In genomic region chr9:73155968-73156592, GRCh38 we compare ENCODE assay signal across 15 cellular contexts. TPM values are rescaled to one million over a fixed set of nuclear protein-coding genes. Genes with fewer than 3 reads are reported as not detected.
DNase-seq lines count a peak whose midpoint lies in the region; ATAC-seq and TF ChIP-seq lines count a peak whose summit lies in the region.
"Had no signal": no experiment of that assay in that cellular context is flagged by ENCODE, and none has a peak within 500 bp of the region (broad histone marks: within the 10 kb centered on the region; RNA-seq: fewer than 3 reads in every experiment).

No MANE protein-coding gene starts in this region.

- H3K36me3 ChIP-seq in SK-N-MC (ENCODE audit: insufficient read depth, low read length): peaks cover 56% of the 10 kb centered on the region

- no peak overlapping the region for H3K9ac ChIP-seq in SK-N-MC (ENCODE audit: insufficient read length)

- H3K36me3 Mint-ChIP-seq in activated CD4-positive, alpha-beta T cell treated with anti-CD3 and anti-CD28 coated beads, Interleukin-2, amount 10 ng/mL, durations not matched to agents 24 days and 14 days (ENCODE audit: low read depth): peaks cover 35% of the 10 kb centered on the region

- no peaks in the 10 kb centered on the region for H3K9me3 ChIP-seq in SK-N-MC (ENCODE audit: low read depth, low read length)

- H3K9me3 Mint-ChIP-seq in activated CD4-positive, alpha-beta T cell treated with anti-CD3 and anti-CD28 coated beads, Interleukin-2, amount 10 ng/mL, durations not matched to agents 24 days and 14 days: peaks cover 3% of the 10 kb centered on the region
- H3K9me3 Mint-ChIP-seq in stimulated activated naive CD8-positive, alpha-beta T cell treated with anti-CD3 and anti-CD28 coated beads, Interleukin-15, amount 100 ng/mL, for 72 hours: no peaks in the 10 kb centered on the region

- peak overlapping the region; percentile 60 for H3K4me3 Mint-ChIP-seq in activated CD4-positive, alpha-beta T cell treated with anti-CD3 and anti-CD28 coated beads, Interleukin-2, amount 10 ng/mL, durations not matched to agents 24 days and 14 days
- peak overlapping the region; percentile 21 to 82 for H3K4me3 Mint-ChIP-seq in stimulated activated naive CD8-positive, alpha-beta T cell treated with anti-CD3 and anti-CD28 coated beads, Interleukin-15, amount 100 ng/mL, for 72 hours
- H3K4me3 Mint-ChIP-seq: neural crest cell had no signal

- H3K4me1 Mint-ChIP-seq in activated CD4-positive, alpha-beta T cell treated with anti-CD3 and anti-CD28 coated beads, Interleukin-2, amount 10 ng/mL, durations not matched to agents 24 days and 14 days: peaks cover 61% of the 10 kb centered on the region
- peaks cover 73% of the 10 kb centered on the region for H3K4me1 Mint-ChIP-seq in stimulated activated naive CD8-positive, alpha-beta T cell treated with anti-CD3 and anti-CD28 coated beads, Interleukin-15, amount 100 ng/mL, for 72 hours

- intact Hi-C loops in activated CD4-positive, alpha-beta T cell treated with anti-CD3 and anti-CD28 coated beads, Interleukin-2, amount 10 ng/mL, durations not matched to agents 24 days and 14 days (cut with micrococcal nuclease): loop anchor here (2.0 to 10.0 kb wide), 5 partner anchors 23 to 1795 kb away; partner anchors contain the start of gene CEMIP2
- intact Hi-C loops in sciatic nerve (cut with DNase I): loop anchor here (2.0 kb wide), 1 partner anchor 23 kb away; no protein-coding TSS in a partner anchor

- no peaks in the 10 kb centered on the region for H3K27me3 Mint-ChIP-seq in activated CD4-positive, alpha-beta T cell treated with anti-CD3 and anti-CD28 coated beads, Interleukin-2, amount 10 ng/mL, durations not matched to agents 24 days and 14 days
- H3K27me3 Mint-ChIP-seq in stimulated activated naive CD8-positive, alpha-beta T cell treated with anti-CD3 and anti-CD28 coated beads, Interleukin-15, amount 100 ng/mL, for 72 hours: no peaks in the 10 kb centered on the region

- no peak for ATAC-seq in stimulated activated naive CD8-positive, alpha-beta T cell treated with anti-CD3 and anti-CD28 coated beads, Interleukin-15, amount 100 ng/mL, for 72 hours
- ATAC-seq in sciatic nerve: no peak
- no peak for ATAC-seq in GM21786 (IDR thresholded peaks at IDR 0.05; ENCODE audit: unreplicated experiment)
- ATAC-seq: HCT116 had no signal

- peak overlapping the region; percentile 72; the same call in 1 of the 2 replicates for H3K27ac ChIP-seq in SK-N-MC

- no peak for DNase-seq in activated CD4-positive, alpha-beta T cell treated with anti-CD3 and anti-CD28 coated beads, Interleukin-2, amount 10 ng/mL, durations not matched to agents 24 days and 14 days
- no peak for DNase-seq in activated CD4-positive, alpha-beta T cell treated with anti-CD3 and anti-CD28 coated beads, Interleukin-2, amount 50 U/mL, for 1 hour
- DNase-seq in SK-N-MC (ENCODE audit: low read depth, low spot score): no peak
- peak; percentile 36 for DNase-seq in epithelial cell of esophagus (ENCODE audit: low read depth)
- DNase-seq in stimulated activated naive CD8-positive, alpha-beta T cell treated with anti-CD3 and anti-CD28 coated beads, Interleukin-15, amount 100 ng/mL, for 72 hours: no peak
- DNase-seq in sciatic nerve (ENCODE audit: low spot score): no peak
- no peak for DNase-seq in NCI-H146 treated with DMSO at 0.1 percent for 48 hours (lab: John Stamatoyannopoulos, UW; ENCODE audit: unreplicated experiment)
- DNase-seq: activated CD4-positive, CD25-positive, alpha-beta regulatory T cell; anterior cingulate cortex; GDM1; NCI-H1417; stimulated activated CD4-positive, alpha-beta T cell treated with anti-CD3 and anti-CD28 coated beads, Interleukin-2, amount 100 ng/mL, for 24 hours had no signal

- H3K4me3 ChIP-seq in SK-N-MC (peak overlapping the region; percentile 85; the same call in 1 of the 2 replicates), epithelial cell of esophagus (ENCODE audit: low read length) (no peak overlapping the region)

- peak overlapping the region; percentile 80 for H3K27ac Mint-ChIP-seq in activated CD4-positive, alpha-beta T cell treated with anti-CD3 and anti-CD28 coated beads, Interleukin-2, amount 10 ng/mL, durations not matched to agents 24 days and 14 days
- no peak overlapping the region for H3K27ac Mint-ChIP-seq in stimulated activated naive CD8-positive, alpha-beta T cell treated with anti-CD3 and anti-CD28 coated beads, Interleukin-15, amount 100 ng/mL, for 72 hours

- TF ChIP-seq CTCF in epithelial cell of esophagus (IDR thresholded peaks at IDR 0.05; ENCODE audit: insufficient read depth, low read depth, low read length, missing control alignments): no peak

RNA-seq across cellular contexts. Expression of gene ANXA1, which starts 4.4 kb away (rescaled TPM):
- 37.1 and 43.2 TPM in 2 replicates for total RNA-seq in activated CD4-positive, alpha-beta T cell treated with anti-CD3 and anti-CD28 coated beads, Interleukin-2, amount 10 ng/mL, durations not matched to agents 24 days and 14 days
- total RNA-seq in sciatic nerve: 293 TPM
